22 cellular contexts compared by ENCODE assay signal in genomic region chr19:16359074-16359473, GRCh38. TPM values are rescaled to one million over a fixed set of nuclear protein-coding genes. Genes with fewer than 3 reads are reported as not detected.
DNase-seq lines count a peak whose midpoint lies in the region; ATAC-seq, FAIRE-seq and TF ChIP-seq lines count a peak whose summit lies in the region.
"Had no signal": no experiment of that assay in that cellular context is flagged by ENCODE, and none has a peak within 500 bp of the region (broad histone marks: within the 10 kb centered on the region; RNA-seq: fewer than 3 reads in every experiment).

No MANE protein-coding gene starts in this region.

- H3K27me3 ChIP-seq in left ventricle myocardium inferior (ENCODE audit: low read depth) (no peaks in the 10 kb centered on the region), right atrium auricular region (no peaks in the 10 kb centered on the region), gastroesophageal sphincter (no peaks in the 10 kb centered on the region)
- no peaks in the 10 kb centered on the region for H3K27me3 ChIP-seq in naive thymus-derived CD4-positive, alpha-beta T cell (ENCODE audit: control insufficient read depth in 2 of 2, insufficient read depth in 2 of 2, low read length in 2 of 2)
- H3K27me3 ChIP-seq: dorsolateral prefrontal cortex, neutrophil had no signal

- peaks cover 92% of the 10 kb centered on the region for H3K4me1 Mint-ChIP-seq in activated B cell treated with CpG ODN at 0.5 μM for 24 hours
- peaks cover 81 to 99% (median 91%) of the 10 kb centered on the region in 7 donors for H3K4me1 Mint-ChIP-seq in naive thymus-derived CD4-positive, alpha-beta T cell

- DNase-seq in left ventricle myocardium inferior (no peak), right atrium auricular region (ENCODE audit: low spot score) (no peak), activated B cell treated with CpG ODN at 0.5 μM for 24 hours (no peak), urothelium cell line (ENCODE audit: low spot score) (no peak), RKO (ENCODE audit: low spot score) (no peak), kidney glomerular epithelial cell (lab: John Stamatoyannopoulos, UW) (no peak)
- DNase-seq in naive thymus-derived CD4-positive, alpha-beta T cell, result no peak
- DNase-seq: activated CD4-positive, alpha-beta T cell treated with anti-CD3 and anti-CD28 coated beads for 48 hours; activated T-cell treated with anti-CD3 and anti-CD28 coated beads for 4 hours; dorsolateral prefrontal cortex; NCI-H1694; NCI-H446; SHP77 treated with DMSO at 0.1 percent for 48 hours; stimulated activated CD4-positive, alpha-beta T cell treated with anti-CD3 and anti-CD28 coated beads, Interleukin-2, amount 100 ng/mL, for 48 hours; T1000 had no signal

- H3K4me1 ChIP-seq in left ventricle myocardium inferior (peaks cover 45% of the 10 kb centered on the region), right atrium auricular region (peaks cover 0 to 35% of the 10 kb centered on the region in 2 donors), gastroesophageal sphincter (peaks cover 0 to 15% (median 0%) of the 10 kb centered on the region in 3 donors)
- H3K4me1 ChIP-seq in naive thymus-derived CD4-positive, alpha-beta T cell (ENCODE audit: control insufficient read depth in 2 of 2, insufficient read depth in 2 of 2, low read length in 2 of 2), result peaks cover 46 to 95% of the 10 kb centered on the region in 2 donors

- TF ChIP-seq POLR2A in gastroesophageal sphincter (IDR thresholded peaks at IDR 0.05), result no peak

- CTCF ChIA-PET in activated B cell treated with CpG ODN at 0.5 μM for 24 hours (lab: Charles Lee), result interaction anchor here (1.0 kb wide), 1 partner anchor 22 kb away, joined by 3 read pairs; no protein-coding TSS in a partner anchor
- CTCF ChIA-PET in naive thymus-derived CD4-positive, alpha-beta T cell (lab: Charles Lee), result interaction anchor here (1.1 kb wide), 1 partner anchor 17 kb away, joined by 3 read pairs; no protein-coding TSS in a partner anchor

- intact Hi-C loops in left ventricle myocardium inferior (cut with micrococcal nuclease), result no loop called here
- intact Hi-C loops in activated B cell treated with CpG ODN at 0.5 μM for 24 hours (cut with micrococcal nuclease), result loop anchor here (1.0 to 2.0 kb wide), 2 partner anchors 8 to 16 kb away; no protein-coding TSS in a partner anchor
- intact Hi-C loops in naive thymus-derived CD4-positive, alpha-beta T cell (cut with micrococcal nuclease), result loop anchor here in 1 of 2 donors (1.0 kb wide), 1 partner anchor 8 kb away; no protein-coding TSS in a partner anchor

- ATAC-seq in activated B cell treated with CpG ODN at 0.5 μM for 24 hours (ENCODE audit: low read depth) (peak; percentile 76), gastroesophageal sphincter (no peak)
- no peak for ATAC-seq in naive thymus-derived CD4-positive, alpha-beta T cell
- ATAC-seq: esophagus mucosa, GM12878 had no signal

- 17 to 60% methylated on average over 1 of the region's 10 CpGs for WGBS in gastroesophageal sphincter (ENCODE audit: low coverage in 1 of 2), 2 donors

- no peak overlapping the region for H3K4me3 ChIP-seq in left ventricle myocardium inferior
- H3K4me3 ChIP-seq in right atrium auricular region, result no peak overlapping the region
- no peak overlapping the region for H3K4me3 ChIP-seq in naive thymus-derived CD4-positive, alpha-beta T cell (ENCODE audit: low read length)
- no peak overlapping the region for H3K4me3 ChIP-seq in gastroesophageal sphincter
- H3K4me3 ChIP-seq: dorsolateral prefrontal cortex, GM12878 had no signal

- H3K36me3 Mint-ChIP-seq in activated B cell treated with CpG ODN at 0.5 μM for 24 hours (ENCODE audit: low read depth), result peaks cover 29% of the 10 kb centered on the region
- H3K36me3 Mint-ChIP-seq in naive thymus-derived CD4-positive, alpha-beta T cell, result peaks cover 0 to 38% (median 0%) of the 10 kb centered on the region in 5 donors

- no peak for TF ChIP-seq CTCF in left ventricle myocardium inferior (IDR thresholded peaks at IDR 0.05; ENCODE audit: borderline replicate concordance)
- no peak for TF ChIP-seq CTCF in right atrium auricular region (IDR thresholded peaks at IDR 0.05)
- TF ChIP-seq CTCF in activated B cell treated with CpG ODN at 0.5 μM for 24 hours (IDR thresholded peaks at IDR 0.05), result no peak
- no peak for TF ChIP-seq CTCF in gastroesophageal sphincter (IDR thresholded peaks at IDR 0.05)

- no peaks in the 10 kb centered on the region for H3K9me3 ChIP-seq in left ventricle myocardium inferior (replicated peaks)
- H3K9me3 ChIP-seq in right atrium auricular region, result no peaks in the 10 kb centered on the region
- H3K9me3 ChIP-seq in naive thymus-derived CD4-positive, alpha-beta T cell (ENCODE audit: control insufficient read depth in 2 of 3, low read length in 3 of 3), result no peaks in the 10 kb centered on the region
- H3K9me3 ChIP-seq in gastroesophageal sphincter, result no peaks in the 10 kb centered on the region
- H3K9me3 ChIP-seq: neutrophil had no signal

- H3K27ac Mint-ChIP-seq in activated B cell treated with CpG ODN at 0.5 μM for 24 hours, result peak overlapping the region; percentile 50
- peak overlapping the region in 7 of 9 donors; percentile 40 to 97 (median 93) for H3K27ac Mint-ChIP-seq in naive thymus-derived CD4-positive, alpha-beta T cell
- H3K27ac Mint-ChIP-seq: activated naive CD4-positive, alpha-beta T cell treated with anti-CD3 and anti-CD28 coated beads, Interleukin-2, amount 50 U/mL, for 72 hours had no signal

- H3K27me3 Mint-ChIP-seq in activated B cell treated with CpG ODN at 0.5 μM for 24 hours, result no peaks in the 10 kb centered on the region
- peaks cover 0 to 3% (median 0%) of the 10 kb centered on the region in 5 donors for H3K27me3 Mint-ChIP-seq in naive thymus-derived CD4-positive, alpha-beta T cell

- TF ChIP-seq EP300 in gastroesophageal sphincter (IDR thresholded peaks at IDR 0.05), result no peak

- peaks cover 33% of the 10 kb centered on the region for H3K36me3 ChIP-seq in left ventricle myocardium inferior
- H3K36me3 ChIP-seq in right atrium auricular region, result peaks cover 7% of the 10 kb centered on the region
- no peaks in the 10 kb centered on the region for H3K36me3 ChIP-seq in naive thymus-derived CD4-positive, alpha-beta T cell (ENCODE audit: control insufficient read depth in 2 of 3, insufficient read depth in 3 of 3, low read length in 3 of 3)
- peaks cover 0 to 58% of the 10 kb centered on the region in 2 donors for H3K36me3 ChIP-seq in gastroesophageal sphincter

- peak overlapping the region; percentile 49 for H3K4me3 Mint-ChIP-seq in activated B cell treated with CpG ODN at 0.5 μM for 24 hours
- H3K4me3 Mint-ChIP-seq in naive thymus-derived CD4-positive, alpha-beta T cell, result peak overlapping the region; percentile 1 to 89 (median 78)

- H3K27ac ChIP-seq in left ventricle myocardium inferior (replicated peaks), result peak overlapping the region; percentile 10
- H3K27ac ChIP-seq in right atrium auricular region, result no peak overlapping the region
- H3K27ac ChIP-seq in naive thymus-derived CD4-positive, alpha-beta T cell (ENCODE audit: low read depth, low read length), result peak overlapping the region; percentile 52
- no peak overlapping the region for H3K27ac ChIP-seq in gastroesophageal sphincter
- H3K27ac ChIP-seq: neutrophil had no signal

- no peak for FAIRE-seq in urothelium cell line (lab: Jason Lieb, UNC)
- FAIRE-seq: G401.6, GM12878, islet of Langerhans had no signal

- no peaks in the 10 kb centered on the region for H3K9me3 Mint-ChIP-seq in activated B cell treated with CpG ODN at 0.5 μM for 24 hours
- no peaks in the 10 kb centered on the region for H3K9me3 Mint-ChIP-seq in naive thymus-derived CD4-positive, alpha-beta T cell
- H3K9me3 Mint-ChIP-seq: activated naive CD4-positive, alpha-beta T cell treated with anti-CD3 and anti-CD28 coated beads, Interleukin-2, amount 50 U/mL, for 72 hours had no signal

- POLR2A ChIA-PET in activated B cell treated with CpG ODN at 0.5 μM for 24 hours (lab: Charles Lee), result interaction anchor here (0.5 to 18.5 kb wide), 8 partner anchors 11 to 1138 kb away, joined by 3 to 828 read pairs (median 14); partner anchors contain the start of gene KLF2
- POLR2A ChIA-PET in naive thymus-derived CD4-positive, alpha-beta T cell (lab: Charles Lee), result interaction anchor here (24.8 to 35.0 kb wide), 2 partner anchors 13 to 26 kb away, joined by 1067 to 4370 read pairs; partner anchors contain the start of gene KLF2

RNA-seq across cellular contexts. Expression of gene KLF2, which starts 34.4 kb away (rescaled TPM):
- total RNA-seq in left ventricle myocardium inferior (65.2 TPM), right atrium auricular region (10 to 100 TPM; 40.9 to 82.3 TPM), activated B cell treated with CpG ODN at 0.5 μM for 24 hours (76.8 and 87.6 TPM in 2 replicates), gastroesophageal sphincter (10 to 100 TPM; 29.4 to 40.0 (median 34.9) TPM)
- 100 to 1,000 TPM; 195 to 630 (median 466) TPM for total RNA-seq in naive thymus-derived CD4-positive, alpha-beta T cell
- polyA plus RNA-seq in naive thymus-derived CD4-positive, alpha-beta T cell, result 100 to 1,000 TPM; 119 to 149 TPM

Comparison
In these comparisons a context has a peak if more than half of its experiments do, and no peak if none do; other contexts are left out.
1. H3K27ac ChIP-seq: peak in left ventricle myocardium inferior (single experiment) and naive thymus-derived CD4-positive, alpha-beta T cell (single experiment); none in right atrium auricular region (0 of 2) and gastroesophageal sphincter (0 of 4).